Comparison of ENCODE assay signal across 1 cellular context in the genomic region with DNA sequence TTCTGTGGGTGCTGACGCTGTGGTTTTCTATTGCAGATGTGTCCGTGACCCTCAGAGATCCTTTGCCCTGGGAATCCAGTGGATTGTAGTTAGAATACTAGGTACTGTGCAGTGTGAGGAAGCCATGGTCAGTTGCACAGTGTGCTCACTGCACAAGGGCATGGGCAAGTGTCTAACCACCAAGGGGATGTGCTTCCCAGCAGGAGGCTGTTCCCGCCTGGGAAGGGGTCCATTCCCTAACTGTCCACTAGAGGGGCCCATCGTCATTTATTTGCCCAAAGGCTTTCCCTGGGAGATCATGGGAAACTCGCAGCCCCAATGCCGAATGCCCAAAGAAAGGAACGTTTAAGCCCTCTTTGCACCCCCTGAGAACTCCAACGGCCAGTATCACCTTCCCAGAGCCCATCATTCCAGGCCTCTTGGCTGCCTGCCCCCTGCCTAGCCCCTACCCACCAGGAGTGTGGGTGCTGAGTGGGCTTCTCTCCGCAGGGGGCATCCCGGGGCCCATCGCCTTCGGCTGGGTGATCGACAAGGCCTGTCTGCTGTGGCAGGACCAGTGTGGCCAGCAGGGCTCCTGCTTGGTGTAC.
TF ChIP-seq lines count a peak whose summit lies in the region.

No MANE protein-coding gene starts in this region.

TF ChIP-seq in HepG2, 621 proteins besides CTCF, POLR2A, EP300 and RAD21 (continued from another document and continues in another):
- TF ChIP-seq, protein P1, sequence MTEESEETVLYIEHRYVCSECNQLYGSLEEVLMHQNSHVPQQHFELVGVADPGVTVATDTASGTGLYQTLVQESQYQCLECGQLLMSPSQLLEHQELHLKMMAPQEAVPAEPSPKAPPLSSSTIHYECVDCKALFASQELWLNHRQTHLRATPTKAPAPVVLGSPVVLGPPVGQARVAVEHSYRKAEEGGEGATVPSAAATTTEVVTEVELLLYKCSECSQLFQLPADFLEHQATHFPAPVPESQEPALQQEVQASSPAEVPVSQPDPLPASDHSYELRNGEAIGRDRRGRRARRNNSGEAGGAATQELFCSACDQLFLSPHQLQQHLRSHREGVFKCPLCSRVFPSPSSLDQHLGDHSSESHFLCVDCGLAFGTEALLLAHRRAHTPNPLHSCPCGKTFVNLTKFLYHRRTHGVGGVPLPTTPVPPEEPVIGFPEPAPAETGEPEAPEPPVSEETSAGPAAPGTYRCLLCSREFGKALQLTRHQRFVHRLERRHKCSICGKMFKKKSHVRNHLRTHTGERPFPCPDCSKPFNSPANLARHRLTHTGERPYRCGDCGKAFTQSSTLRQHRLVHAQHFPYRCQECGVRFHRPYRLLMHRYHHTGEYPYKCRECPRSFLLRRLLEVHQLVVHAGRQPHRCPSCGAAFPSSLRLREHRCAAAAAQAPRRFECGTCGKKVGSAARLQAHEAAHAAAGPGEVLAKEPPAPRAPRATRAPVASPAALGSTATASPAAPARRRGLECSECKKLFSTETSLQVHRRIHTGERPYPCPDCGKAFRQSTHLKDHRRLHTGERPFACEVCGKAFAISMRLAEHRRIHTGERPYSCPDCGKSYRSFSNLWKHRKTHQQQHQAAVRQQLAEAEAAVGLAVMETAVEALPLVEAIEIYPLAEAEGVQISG (CRISPR knock-in tag; IDR thresholded peaks at IDR 0.05): peak; percentile 65; the same call in 1 of the 2 replicates
- TF ChIP-seq, protein P2, sequence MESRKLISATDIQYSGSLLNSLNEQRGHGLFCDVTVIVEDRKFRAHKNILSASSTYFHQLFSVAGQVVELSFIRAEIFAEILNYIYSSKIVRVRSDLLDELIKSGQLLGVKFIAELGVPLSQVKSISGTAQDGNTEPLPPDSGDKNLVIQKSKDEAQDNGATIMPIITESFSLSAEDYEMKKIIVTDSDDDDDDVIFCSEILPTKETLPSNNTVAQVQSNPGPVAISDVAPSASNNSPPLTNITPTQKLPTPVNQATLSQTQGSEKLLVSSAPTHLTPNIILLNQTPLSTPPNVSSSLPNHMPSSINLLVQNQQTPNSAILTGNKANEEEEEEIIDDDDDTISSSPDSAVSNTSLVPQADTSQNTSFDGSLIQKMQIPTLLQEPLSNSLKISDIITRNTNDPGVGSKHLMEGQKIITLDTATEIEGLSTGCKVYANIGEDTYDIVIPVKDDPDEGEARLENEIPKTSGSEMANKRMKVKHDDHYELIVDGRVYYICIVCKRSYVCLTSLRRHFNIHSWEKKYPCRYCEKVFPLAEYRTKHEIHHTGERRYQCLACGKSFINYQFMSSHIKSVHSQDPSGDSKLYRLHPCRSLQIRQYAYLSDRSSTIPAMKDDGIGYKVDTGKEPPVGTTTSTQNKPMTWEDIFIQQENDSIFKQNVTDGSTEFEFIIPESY (CRISPR knock-in tag; IDR thresholded peaks at IDR 0.05): peak; percentile 96
- TF ChIP-seq ZBTB7B (CRISPR knock-in tag; IDR thresholded peaks at IDR 0.05) (peak; percentile 70; the same call in 1 of the 2 replicates), RBM39 (IDR thresholded peaks at IDR 0.05; ENCODE audit: low read depth, low read length, poor library complexity, severe bottlenecking) (peak; percentile 12), ZBTB26 (CRISPR knock-in tag; IDR thresholded peaks at IDR 0.05; ENCODE audit: borderline replicate concordance) (peak; percentile 58; the same call in 1 of the 2 replicates), ZNF576 (CRISPR knock-in tag; IDR thresholded peaks at IDR 0.05) (0 out of 2 replicates have a peak, but pooled peaks have one; percentile 85), ZNF572 (CRISPR knock-in tag; IDR thresholded peaks at IDR 0.05) (peak; percentile 78; the same call in 1 of the 2 replicates), ZNF629 (CRISPR knock-in tag; conservative IDR thresholded peaks at IDR 0.05) (0 out of 2 replicates have a peak, but pooled peaks have one; percentile 5), ZIK1 (CRISPR knock-in tag; IDR thresholded peaks at IDR 0.05; ENCODE audit: borderline replicate concordance, low read depth) (no peak), ATF7-NPFF (CRISPR knock-in tag; IDR thresholded peaks at IDR 0.05; ENCODE audit: low read depth) (0 out of 2 replicates have a peak, but pooled peaks have one; percentile 24), ZBTB25 (CRISPR knock-in tag; IDR thresholded peaks at IDR 0.05) (no peak), HCFC1 (IDR thresholded peaks at IDR 0.05; ENCODE audit: low read depth, low read length) (0 out of 2 replicates have a peak, but pooled peaks have one; percentile 18), TCF12 (IDR thresholded peaks at IDR 0.05) (no peak), TCF12 (CRISPR knock-in tag; IDR thresholded peaks at IDR 0.05) (no peak), ZMAT3 (CRISPR knock-in tag; conservative IDR thresholded peaks at IDR 0.05) (peak; percentile 56; the same call in 1 of the 2 replicates), SMC3 (IDR thresholded peaks at IDR 0.05; ENCODE audit: low read length) (peak; percentile 96), RBM22 (optimal IDR thresholded peaks at IDR 0.05; ENCODE audit: low read length) (peak; percentile 57), ZNF205 (CRISPR knock-in tag; IDR thresholded peaks at IDR 0.05) (0 out of 2 replicates have a peak, but pooled peaks have one; percentile 16), PITX1 (CRISPR knock-in tag; IDR thresholded peaks at IDR 0.05) (peak; percentile 63; the same call in 1 of the 2 replicates), PRDM10 (CRISPR knock-in tag; IDR thresholded peaks at IDR 0.05; ENCODE audit: low read depth) (peak; percentile 50; the same call in 1 of the 2 replicates), TARDBP (CRISPR knock-in tag; IDR thresholded peaks at IDR 0.05) (peak; percentile 87), MIXL1 (CRISPR knock-in tag; IDR thresholded peaks at IDR 0.05) (0 out of 2 replicates have a peak, but pooled peaks have one; percentile 32), ZNF567 (CRISPR knock-in tag; IDR thresholded peaks at IDR 0.05; ENCODE audit: borderline replicate concordance) (peak; percentile 90; the same call in 1 of the 2 replicates), ZNF124 (CRISPR knock-in tag; IDR thresholded peaks at IDR 0.05) (0 out of 2 replicates have a peak, but pooled peaks have one; percentile 42), ZNF781 (CRISPR knock-in tag; IDR thresholded peaks at IDR 0.05; ENCODE audit: borderline replicate concordance, not compliant biosample characterization) (no peak), ZNF263 (CRISPR knock-in tag; IDR thresholded peaks at IDR 0.05) (peak; percentile 62)
- TF ChIP-seq, protein P3, sequence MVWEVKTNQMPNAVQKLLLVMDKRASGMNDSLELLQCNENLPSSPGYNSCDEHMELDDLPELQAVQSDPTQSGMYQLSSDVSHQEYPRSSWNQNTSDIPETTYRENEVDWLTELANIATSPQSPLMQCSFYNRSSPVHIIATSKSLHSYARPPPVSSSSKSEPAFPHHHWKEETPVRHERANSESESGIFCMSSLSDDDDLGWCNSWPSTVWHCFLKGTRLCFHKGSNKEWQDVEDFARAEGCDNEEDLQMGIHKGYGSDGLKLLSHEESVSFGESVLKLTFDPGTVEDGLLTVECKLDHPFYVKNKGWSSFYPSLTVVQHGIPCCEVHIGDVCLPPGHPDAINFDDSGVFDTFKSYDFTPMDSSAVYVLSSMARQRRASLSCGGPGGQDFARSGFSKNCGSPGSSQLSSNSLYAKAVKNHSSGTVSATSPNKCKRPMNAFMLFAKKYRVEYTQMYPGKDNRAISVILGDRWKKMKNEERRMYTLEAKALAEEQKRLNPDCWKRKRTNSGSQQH (CRISPR knock-in tag; IDR thresholded peaks at IDR 0.05; ENCODE audit: low read depth): peak; percentile 44; the same call in 1 of the 2 replicates
- TF ChIP-seq, protein P4, sequence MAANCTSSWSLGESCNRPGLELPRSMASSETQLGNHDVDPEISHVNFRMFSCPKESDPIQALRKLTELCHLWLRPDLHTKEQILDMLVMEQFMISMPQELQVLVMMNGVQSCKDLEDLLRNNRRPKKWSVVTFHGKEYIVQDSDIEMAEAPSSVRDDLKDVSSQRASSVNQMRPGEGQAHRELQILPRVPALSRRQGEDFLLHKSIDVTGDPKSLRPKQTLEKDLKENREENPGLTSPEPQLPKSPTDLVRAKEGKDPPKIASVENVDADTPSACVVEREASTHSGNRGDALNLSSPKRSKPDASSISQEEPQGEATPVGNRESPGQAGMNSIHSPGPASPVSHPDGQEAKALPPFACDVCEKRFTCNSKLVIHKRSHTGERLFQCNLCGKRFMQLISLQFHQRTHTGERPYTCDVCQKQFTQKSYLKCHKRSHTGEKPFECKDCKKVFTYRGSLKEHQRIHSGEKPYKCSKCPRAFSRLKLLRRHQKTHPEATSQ (CRISPR knock-in tag; IDR thresholded peaks at IDR 0.05; ENCODE audit: borderline replicate concordance): no peak
- TF ChIP-seq, protein P5, sequence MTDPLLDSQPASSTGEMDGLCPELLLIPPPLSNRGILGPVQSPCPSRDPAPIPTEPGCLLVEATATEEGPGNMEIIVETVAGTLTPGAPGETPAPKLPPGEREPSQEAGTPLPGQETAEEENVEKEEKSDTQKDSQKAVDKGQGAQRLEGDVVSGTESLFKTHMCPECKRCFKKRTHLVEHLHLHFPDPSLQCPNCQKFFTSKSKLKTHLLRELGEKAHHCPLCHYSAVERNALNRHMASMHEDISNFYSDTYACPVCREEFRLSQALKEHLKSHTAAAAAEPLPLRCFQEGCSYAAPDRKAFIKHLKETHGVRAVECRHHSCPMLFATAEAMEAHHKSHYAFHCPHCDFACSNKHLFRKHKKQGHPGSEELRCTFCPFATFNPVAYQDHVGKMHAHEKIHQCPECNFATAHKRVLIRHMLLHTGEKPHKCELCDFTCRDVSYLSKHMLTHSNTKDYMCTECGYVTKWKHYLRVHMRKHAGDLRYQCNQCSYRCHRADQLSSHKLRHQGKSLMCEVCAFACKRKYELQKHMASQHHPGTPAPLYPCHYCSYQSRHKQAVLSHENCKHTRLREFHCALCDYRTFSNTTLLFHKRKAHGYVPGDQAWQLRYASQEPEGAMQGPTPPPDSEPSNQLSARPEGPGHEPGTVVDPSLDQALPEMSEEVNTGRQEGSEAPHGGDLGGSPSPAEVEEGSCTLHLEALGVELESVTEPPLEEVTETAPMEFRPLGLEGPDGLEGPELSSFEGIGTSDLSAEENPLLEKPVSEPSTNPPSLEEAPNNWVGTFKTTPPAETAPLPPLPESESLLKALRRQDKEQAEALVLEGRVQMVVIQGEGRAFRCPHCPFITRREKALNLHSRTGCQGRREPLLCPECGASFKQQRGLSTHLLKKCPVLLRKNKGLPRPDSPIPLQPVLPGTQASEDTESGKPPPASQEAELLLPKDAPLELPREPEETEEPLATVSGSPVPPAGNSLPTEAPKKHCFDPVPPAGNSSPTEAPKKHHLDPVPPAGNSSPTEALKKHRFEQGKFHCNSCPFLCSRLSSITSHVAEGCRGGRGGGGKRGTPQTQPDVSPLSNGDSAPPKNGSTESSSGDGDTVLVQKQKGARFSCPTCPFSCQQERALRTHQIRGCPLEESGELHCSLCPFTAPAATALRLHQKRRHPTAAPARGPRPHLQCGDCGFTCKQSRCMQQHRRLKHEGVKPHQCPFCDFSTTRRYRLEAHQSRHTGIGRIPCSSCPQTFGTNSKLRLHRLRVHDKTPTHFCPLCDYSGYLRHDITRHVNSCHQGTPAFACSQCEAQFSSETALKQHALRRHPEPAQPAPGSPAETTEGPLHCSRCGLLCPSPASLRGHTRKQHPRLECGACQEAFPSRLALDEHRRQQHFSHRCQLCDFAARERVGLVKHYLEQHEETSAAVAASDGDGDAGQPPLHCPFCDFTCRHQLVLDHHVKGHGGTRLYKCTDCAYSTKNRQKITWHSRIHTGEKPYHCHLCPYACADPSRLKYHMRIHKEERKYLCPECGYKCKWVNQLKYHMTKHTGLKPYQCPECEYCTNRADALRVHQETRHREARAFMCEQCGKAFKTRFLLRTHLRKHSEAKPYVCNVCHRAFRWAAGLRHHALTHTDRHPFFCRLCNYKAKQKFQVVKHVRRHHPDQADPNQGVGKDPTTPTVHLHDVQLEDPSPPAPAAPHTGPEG (CRISPR knock-in tag; IDR thresholded peaks at IDR 0.05): no peak
